ENCODE assay signal across 1 cellular context in genomic region chr1:33281554-33282303, GRCh38.
TF ChIP-seq lines count a peak whose summit lies in the region.

No MANE protein-coding gene starts in this region.

TF ChIP-seq in H1, 55 proteins besides CTCF, POLR2A, EP300 and RAD21:
- TF ChIP-seq RBBP5 (IDR thresholded peaks at IDR 0.05; ENCODE audit: borderline replicate concordance, low read depth, low read length) (no peak), EZH2 (IDR thresholded peaks at IDR 0.05; ENCODE audit: low read depth, low read length, severe bottlenecking) (no peak), BRCA1 (IDR thresholded peaks at IDR 0.05; ENCODE audit: low read depth, low read length) (no peak), E2F6 (IDR thresholded peaks at IDR 0.05) (no peak), SRF (IDR thresholded peaks at IDR 0.05; ENCODE audit: low read depth, low read length) (no peak), BCL11A (IDR thresholded peaks at IDR 0.05; ENCODE audit: low read depth in 2 of 2, low read length in 2 of 2) (no peak), CHD2 (IDR thresholded peaks at IDR 0.05; ENCODE audit: low read length) (no peak), YY1 (IDR thresholded peaks at IDR 0.05; ENCODE audit: low read depth, low read length) (no peak), ZNF274 (IDR thresholded peaks at IDR 0.05; ENCODE audit: borderline replicate concordance, extremely low read depth, low read length) (no peak), CBX5 (IDR thresholded peaks at IDR 0.05; ENCODE audit: low read depth, low read length) (no peak), KDM1A (IDR thresholded peaks at IDR 0.05; ENCODE audit: borderline replicate concordance, low read length) (no peak), BACH1 (IDR thresholded peaks at IDR 0.05; ENCODE audit: low read length) (no peak), TAF7 (optimal IDR thresholded peaks at IDR 0.05; ENCODE audit: borderline replicate concordance, low read depth, low read length) (no peak)
